31 cellular contexts compared by ENCODE assay signal in genomic region chr5:113268232-113268631, GRCh38.
"Had no signal": no experiment of that assay in that cellular context is flagged by ENCODE, and none has a peak within 500 bp of the region (broad histone marks: within the 10 kb centered on the region; RNA-seq: fewer than 3 reads in every experiment).

No MANE protein-coding gene starts in this region.

- ATAC-seq: left lung, lower lobe of right lung, right cardiac atrium had no signal

- DNase-seq: activated CD4-positive, alpha-beta memory T cell treated with anti-CD3 and anti-CD28 coated beads for 36 hours; activated CD4-positive, alpha-beta T cell treated with anti-CD3 and anti-CD28 coated beads for 4 hours; activated CD8-positive, alpha-beta memory T cell treated with anti-CD3 and anti-CD28 coated beads, Interleukin-2, amount 50 U/mL, for 4 hours; activated effector memory CD4-positive, alpha-beta T cell treated with anti-CD3 and anti-CD28 coated beads, Interleukin-2, amount 50 U/mL, for 16 hours; activated naive CD4-positive, alpha-beta T cell treated with anti-CD3 and anti-CD28 coated beads, Interleukin-2, amount 10 ng/mL, durations not matched to agents 7 days and 5 days; activated naive CD8-positive, alpha-beta T cell treated with anti-CD3 and anti-CD28 coated beads, Interleukin-2, amount 10 ng/mL, durations not matched to agents 7 days and 5 days; activated T-cell treated with anti-CD3 and anti-CD28 coated beads, Interleukin-2, amount 50 U/mL, for 1 hour; brain microvascular endothelial cell; caudate nucleus; dermis blood vessel endothelial cell; effector CD4-positive, alpha-beta T cell; erythroblast; head of caudate nucleus; hippocampal formation; immature natural killer cell; kidney glomerular epithelial cell; left lung; lower lobe of right lung; pancreas; right cardiac atrium; stimulated activated CD4-positive, alpha-beta T cell treated with anti-CD3 and anti-CD28 coated beads, Interleukin-2, amount 100 ng/mL, for 48 hours; stimulated activated naive CD4-positive, alpha-beta T cell treated with Interleukin-2 at 50 U/mL for 16 hours; SW 1271; T-helper 9 cell; testis had no signal

- H3K4me3 ChIP-seq: left lung, lower lobe of right lung, pancreas, testis had no signal

- H3K9me3 ChIP-seq: left lung, lower lobe of right lung, neutrophil, pancreas, testis had no signal

- FAIRE-seq: astrocyte, endometrium, pancreas, TTC549, urothelium cell line had no signal

- H3K27me3 ChIP-seq: brain microvascular endothelial cell, left lung, neutrophil, pancreas, testis had no signal

- H3K27ac ChIP-seq: brain microvascular endothelial cell, left lung, lower lobe of right lung, neutrophil, pancreas, testis, VCaP had no signal

- H3K4me1 ChIP-seq: testis had no signal

- H3K36me3 ChIP-seq: brain microvascular endothelial cell, left lung, lower lobe of right lung, neutrophil, pancreas had no signal
